In the genomic region with DNA sequence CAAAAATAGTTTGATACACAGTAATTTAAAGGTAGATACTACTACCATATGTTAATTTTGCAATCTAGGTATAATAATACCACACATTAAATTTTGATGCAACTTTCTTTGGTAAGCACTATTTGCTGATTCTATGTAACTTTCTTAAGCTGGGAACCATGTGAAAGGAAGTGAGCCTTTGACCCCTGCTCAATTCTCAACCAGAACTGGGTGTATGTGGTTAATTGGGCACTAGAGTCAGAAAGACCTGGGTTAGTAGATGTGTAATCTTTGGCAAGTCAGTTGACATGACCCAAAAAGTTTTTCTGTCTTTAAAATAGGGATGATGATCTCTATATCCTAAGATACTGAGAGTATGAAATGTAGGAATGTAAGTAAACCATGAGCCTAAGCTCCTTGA, we compare ENCODE assay signal across 14 cellular contexts. TPM values are rescaled to one million over a fixed set of nuclear protein-coding genes. Genes with fewer than 3 reads are reported as not detected.
A peak's percentile ranks its signal among the peaks of the same experiment; 100 is the strongest.
DNase-seq lines count a peak whose midpoint lies in the region; ATAC-seq and TF ChIP-seq lines count a peak whose summit lies in the region.
"Had no signal": no experiment of that assay in that cellular context is flagged by ENCODE, and none has a peak within 500 bp of the region (broad histone marks: within the 10 kb centered on the region; RNA-seq: fewer than 3 reads in every experiment).

No MANE protein-coding gene starts in this region.

- peak overlapping the region; percentile 33 for H3K4me3 Mint-ChIP-seq in activated T-helper 17 cell treated with anti-CD3 and anti-CD28 coated beads, Interleukin-2, amount 50 U/mL, for 72 hours
- H3K4me3 Mint-ChIP-seq: effector memory CD8-positive, alpha-beta T cell had no signal

- H3K4me1 Mint-ChIP-seq in activated T-helper 17 cell treated with anti-CD3 and anti-CD28 coated beads, Interleukin-2, amount 50 U/mL, for 72 hours = no peaks in the 10 kb centered on the region

- no peak overlapping the region for H2AFZ ChIP-seq in PC-3 (ENCODE audit: low read length)
- H2AFZ ChIP-seq: GM23248 had no signal

- DNase-seq in PC-3 (no peak), Right ventricle myocardium superior (no peak), stomach (no peak)
- DNase-seq: activated CD8-positive, alpha-beta memory T cell treated with anti-CD3 and anti-CD28 coated beads, Interleukin-2, amount 50 U/mL, for 4 hours; anterior cingulate cortex; Calu3; effector memory CD8-positive, alpha-beta T cell; GM23248; kidney had no signal

- H3K27me3 ChIP-seq in PC-3 (ENCODE audit: low read length) = no peaks in the 10 kb centered on the region
- no peaks in the 10 kb centered on the region for H3K27me3 ChIP-seq in stomach

- no peaks in the 10 kb centered on the region for H3K4me1 ChIP-seq in PC-3 (ENCODE audit: insufficient read depth, low read length)
- no peaks in the 10 kb centered on the region for H3K4me1 ChIP-seq in stomach

- H3K27ac ChIP-seq in PC-3 (ENCODE audit: low read length) = no peak overlapping the region
- no peak overlapping the region for H3K27ac ChIP-seq in stomach
- H3K27ac ChIP-seq: GM23248 had no signal

- no peak overlapping the region for H3K27ac Mint-ChIP-seq in activated T-helper 17 cell treated with anti-CD3 and anti-CD28 coated beads, Interleukin-2, amount 50 U/mL, for 72 hours
- H3K27ac Mint-ChIP-seq: effector memory CD8-positive, alpha-beta T cell had no signal

- CTCF ChIA-PET in PC-3 (lab: Charles Lee) = no interaction called here

- H3K9me3 Mint-ChIP-seq in activated T-helper 17 cell treated with anti-CD3 and anti-CD28 coated beads, Interleukin-2, amount 50 U/mL, for 72 hours = no peaks in the 10 kb centered on the region
- H3K9me3 Mint-ChIP-seq: effector memory CD8-positive, alpha-beta T cell had no signal

- POLR2A ChIA-PET in PC-3 (lab: Charles Lee; ENCODE audit: unreplicated experiment) = no interaction called here

- TF ChIP-seq POLR2A in stomach (IDR thresholded peaks at IDR 0.05) = no peak

- no TSS peak for BruUV-seq in PC-3 (replicated peaks; lab: Mats Ljungman, UMichigan)

- H3K36me3 Mint-ChIP-seq in activated T-helper 17 cell treated with anti-CD3 and anti-CD28 coated beads, Interleukin-2, amount 50 U/mL, for 72 hours (ENCODE audit: low read depth) = no peaks in the 10 kb centered on the region

- H3K9me3 ChIP-seq in PC-3 (ENCODE audit: low read length) (no peaks in the 10 kb centered on the region), stomach (no peaks in the 10 kb centered on the region)

- no peak overlapping the region for H3K4me2 ChIP-seq in PC-3 (ENCODE audit: low read length)

- no peaks in the 10 kb centered on the region for H4K20me1 ChIP-seq in PC-3 (ENCODE audit: low read length)

- H3K9me2 ChIP-seq in PC-3 (replicated peaks; ENCODE audit: low read length) = no peaks in the 10 kb centered on the region

- no peak overlapping the region for H3K9ac ChIP-seq in PC-3 (ENCODE audit: low read length)
- H3K9ac ChIP-seq: GM23248 had no signal

- H3K79me2 ChIP-seq in PC-3 (ENCODE audit: low read length) = no peaks in the 10 kb centered on the region

- H3K27me3 Mint-ChIP-seq in activated T-helper 17 cell treated with anti-CD3 and anti-CD28 coated beads, Interleukin-2, amount 50 U/mL, for 72 hours = no peaks in the 10 kb centered on the region

- H3K4me3 ChIP-seq in PC-3 (ENCODE audit: low read length) = no peak overlapping the region
- no peak overlapping the region for H3K4me3 ChIP-seq in stomach
- H3K4me3 ChIP-seq: GM23248 had no signal

- no peaks in the 10 kb centered on the region for H3F3A ChIP-seq in PC-3 (ENCODE audit: low read length, unreplicated experiment)

- intact Hi-C loops in PC-3 (cut with micrococcal nuclease) = no loop called here
- intact Hi-C loops in Right ventricle myocardium superior (cut with DNase I) = no loop called here
- intact Hi-C loops in stomach (cut with DNase I; ENCODE audit: low total_unique reads) = no loop called here

- H3K36me3 ChIP-seq in PC-3 (ENCODE audit: low read depth, low read length) (no peaks in the 10 kb centered on the region), stomach (peaks cover 0 to 3% (median 0%) of the 10 kb centered on the region in 4 donors)

- TF ChIP-seq EP300 in stomach (IDR thresholded peaks at IDR 0.05) = no peak

- TF ChIP-seq CTCF in PC-3 (conservative IDR thresholded peaks at IDR 0.05; ENCODE audit: low read depth, low read length) (no peak), stomach (IDR thresholded peaks at IDR 0.05) (no peak)

- ATAC-seq in GM18867 (IDR thresholded peaks at IDR 0.05; ENCODE audit: unreplicated experiment) (peak; percentile 33), GM21447 (IDR thresholded peaks at IDR 0.05; ENCODE audit: unreplicated experiment) (peak; percentile 20), HG03432 (IDR thresholded peaks at IDR 0.05; ENCODE audit: unreplicated experiment) (peak; percentile 41), PC-3 (no peak), Right ventricle myocardium superior (ENCODE audit: poor library complexity) (no peak)
- ATAC-seq in activated T-helper 17 cell treated with anti-CD3 and anti-CD28 coated beads, Interleukin-2, amount 50 U/mL, for 72 hours (replicated peaks) = peak; percentile 35
- ATAC-seq: effector memory CD8-positive, alpha-beta T cell had no signal

RNA-seq across cellular contexts. Expression of a gene that starts 22.4 kb away (rescaled TPM):
- total RNA-seq in activated T-helper 17 cell treated with anti-CD3 and anti-CD28 coated beads, Interleukin-2, amount 50 U/mL, for 72 hours = 1 to 10 TPM; 2.0 to 2.1 TPM
- 7.1 and 8.7 TPM in 2 replicates for total RNA-seq in PC-3 (2014; rRNA removed)
- 3.5 TPM for total RNA-seq in Right ventricle myocardium superior
- 10 to 100 TPM in 4 of 5 donors, under 1 TPM in 1; 0.29 to 35.0 (median 22.5) TPM for total RNA-seq in stomach
- polyA plus RNA-seq in stomach = 1 to 10 TPM; 2.3 to 3.8 (median 3.3) TPM
- total RNA-seq: GM23248 had no signal
- polyA plus RNA-seq: GM23248 had no signal

RNA-seq across cellular contexts. Expression of a gene that starts 53.3 kb away (rescaled TPM):
- under 1 TPM in 1 of 2 donors, not detected in 1; 0.37 TPM for total RNA-seq in activated T-helper 17 cell treated with anti-CD3 and anti-CD28 coated beads, Interleukin-2, amount 50 U/mL, for 72 hours
- total RNA-seq in PC-3 (2014; rRNA removed) (not detected in 2 replicates), Right ventricle myocardium superior (0.38 TPM), stomach (1 to 10 TPM in 1 of 5 donors, not detected in 4; 1.3 TPM)
- polyA plus RNA-seq in stomach = not detected
- total RNA-seq: GM23248, LHCN-M2 had no signal
- polyA plus RNA-seq: GM23248 had no signal

Comparison
In these comparisons a context has a peak if more than half of its experiments do, and no peak if none do; other contexts are left out.
1. ATAC-seq: peak in GM18867 (single experiment), GM21447 (single experiment), HG03432 (single experiment) and activated T-helper 17 cell treated with anti-CD3 and anti-CD28 coated beads, Interleukin-2, amount 50 U/mL, for 72 hours (single experiment); none in PC-3 (single experiment) and Right ventricle myocardium superior (single experiment).